In genomic region chr3:190001426-190001825, GRCh38 we compare ENCODE assay signal across 23 cellular contexts.
A peak's percentile ranks its signal among the peaks of the same experiment; 100 is the strongest.
DNase-seq lines count a peak whose midpoint lies in the region; ATAC-seq, FAIRE-seq and TF ChIP-seq lines count a peak whose summit lies in the region.
"Had no signal": no experiment of that assay in that cellular context is flagged by ENCODE, and none has a peak within 500 bp of the region (broad histone marks: within the 10 kb centered on the region; RNA-seq: fewer than 3 reads in every experiment).

No MANE protein-coding gene starts in this region.

- H2AK5ac ChIP-seq in H1 (ENCODE audit: low read depth, low read length) = no peak overlapping the region

- 39 to 100% methylated on average over 1 to 3 of the region's 3 CpGs for WGBS in H1 (ENCODE audit: extremely low coverage in 1 of 2, insufficient coverage in 1 of 2, insufficient read length in 1 of 2, insufficient replicate concordance in 2 of 2, low coverage in 1 of 2, low lambda C conversion rate in 2 of 2, missing lambda C conversion rate in 1 of 2), 2 experiments

- H3K27me3 ChIP-seq in H1 (replicated peaks in 1 of 4; ENCODE audit: control insufficient read depth in 3 of 4, extremely low read depth in 1 of 4, insufficient read depth in 3 of 4, low read length in 3 of 4) (no peaks in the 10 kb centered on the region), osteoblast (ENCODE audit: insufficient read depth, low read length) (no peaks in the 10 kb centered on the region)
- H3K27me3 ChIP-seq: BLaER1 treated with 17β-estradiol and CSF1 and Interleukin-3, amounts not matched to agents 10 nM and 100 nM; spleen had no signal

- no peak overlapping the region for H3K23ac ChIP-seq in H1 (ENCODE audit: insufficient read length)

- H3K4me2 ChIP-seq in H1 (ENCODE audit: insufficient read depth in 1 of 2, low read depth in 2 of 2, low read length in 2 of 2) = no peak overlapping the region
- H3K4me2 ChIP-seq in osteoblast (ENCODE audit: insufficient read depth, low read length) = peak overlapping the region; percentile 39
- H3K4me2 ChIP-seq: BLaER1 treated with 17β-estradiol and CSF1 and Interleukin-3, amounts not matched to agents 10 nM and 100 nM had no signal

- DNase-seq in NCI-H2171 treated with DMSO at 0.1 percent for 48 hours (lab: John Stamatoyannopoulos, UW) (peak; percentile 15), NCI-H2171 (lab: John Stamatoyannopoulos, UW) (no peak), NCI-H69 (lab: John Stamatoyannopoulos, UW) (peak; percentile 8), H1 (ENCODE audit: low read depth in 1 of 2, low spot score in 2 of 2) (no peak), osteoblast (ENCODE audit: insufficient read length, low spot score, missing footprints) (no peak)
- DNase-seq in T-helper 2 cell treated with Interferon-gamma antibody and Interleukin-4, amounts not matched to agents 5 μg/mL and 100 μg/mL, for 36 hours (ENCODE audit: low spot score) = no peak
- DNase-seq: activated CD4-positive, alpha-beta memory T cell treated with anti-CD3 and anti-CD28 coated beads, Interleukin-2, amount 10 ng/mL, durations not matched to agents 7 days and 5 days; activated T-cell treated with anti-CD3 and anti-CD28 coated beads, Interleukin-2, amount 50 U/mL, for 48 hours; H7; mammary epithelial cell; natural killer cell; NCI-H1694 treated with DMSO at 0.1 percent for 48 hours; psoas muscle; Right ventricle myocardium superior; spleen; T-helper 1 cell had no signal

- H3K56ac ChIP-seq in H1 (replicated peaks; ENCODE audit: insufficient read length, low read depth, low read length) = no peak overlapping the region

- H3K27me3 Mint-ChIP-seq in stimulated activated memory B cell treated with anti-CD40 and anti-IgM and Interleukin-4, amounts not matched to agents 10 μg/mL and 1 μg/mL and 100 μg/mL, for 72 hours = no peaks in the 10 kb centered on the region
- H3K27me3 Mint-ChIP-seq in T-helper 2 cell treated with Interferon-gamma antibody and Interleukin-4, amounts not matched to agents 5 μg/mL and 100 μg/mL, for 36 hours (ENCODE audit: low read depth) = peaks cover 13% of the 10 kb centered on the region
- H3K27me3 Mint-ChIP-seq: brain had no signal

- no peak overlapping the region for H2BK20ac ChIP-seq in H1 (ENCODE audit: low read length)

- H3K4ac ChIP-seq in H1 (replicated peaks; ENCODE audit: insufficient read length, low read depth, low read length) = no peak overlapping the region

- no peak overlapping the region for H3K4me3 Mint-ChIP-seq in stimulated activated memory B cell treated with anti-CD40 and anti-IgM and Interleukin-4, amounts not matched to agents 10 μg/mL and 1 μg/mL and 100 μg/mL, for 72 hours
- H3K4me3 Mint-ChIP-seq in T-helper 2 cell treated with Interferon-gamma antibody and Interleukin-4, amounts not matched to agents 5 μg/mL and 100 μg/mL, for 36 hours = no peak overlapping the region
- H3K4me3 Mint-ChIP-seq: activated CD4-positive, alpha-beta memory T cell treated with anti-CD3 and anti-CD28 coated beads, Interleukin-2, amount 10 ng/mL, durations not matched to agents 7 days and 5 days; brain; natural killer cell had no signal

- no peaks in the 10 kb centered on the region for H3K4me1 Mint-ChIP-seq in stimulated activated memory B cell treated with anti-CD40 and anti-IgM and Interleukin-4, amounts not matched to agents 10 μg/mL and 1 μg/mL and 100 μg/mL, for 72 hours
- no peaks in the 10 kb centered on the region for H3K4me1 Mint-ChIP-seq in T-helper 2 cell treated with Interferon-gamma antibody and Interleukin-4, amounts not matched to agents 5 μg/mL and 100 μg/mL, for 36 hours (ENCODE audit: low read depth)
- H3K4me1 Mint-ChIP-seq: activated CD4-positive, alpha-beta memory T cell treated with anti-CD3 and anti-CD28 coated beads, Interleukin-2, amount 10 ng/mL, durations not matched to agents 7 days and 5 days; natural killer cell had no signal

- H3K14ac ChIP-seq in H1 (ENCODE audit: insufficient read length) = no peak overlapping the region

- H3K23me2 ChIP-seq in H1 (ENCODE audit: low read depth, low read length) = no peaks in the 10 kb centered on the region

- no peak for TF ChIP-seq POLR2A in H1 (IDR thresholded peaks at IDR 0.05; ENCODE audit: control extremely low read depth in 1 of 2, low read depth in 2 of 2, low read length in 2 of 2)

- H3K36me3 Mint-ChIP-seq in stimulated activated memory B cell treated with anti-CD40 and anti-IgM and Interleukin-4, amounts not matched to agents 10 μg/mL and 1 μg/mL and 100 μg/mL, for 72 hours = no peaks in the 10 kb centered on the region
- H3K36me3 Mint-ChIP-seq in T-helper 2 cell treated with Interferon-gamma antibody and Interleukin-4, amounts not matched to agents 5 μg/mL and 100 μg/mL, for 36 hours (ENCODE audit: low read depth) = no peaks in the 10 kb centered on the region
- H3K36me3 Mint-ChIP-seq: activated naive CD4-positive, alpha-beta T cell treated with anti-CD3 and anti-CD28 coated beads, Interleukin-2, amount 50 U/mL, for 72 hours; brain; natural killer cell had no signal

- no peaks in the 10 kb centered on the region for H3K9me3 ChIP-seq in H1 (ENCODE audit: insufficient read depth in 2 of 2, low read depth in 1 of 2, low read length in 1 of 2)
- no peaks in the 10 kb centered on the region for H3K9me3 ChIP-seq in osteoblast (ENCODE audit: low read depth, low read length)
- H3K9me3 ChIP-seq: BLaER1 treated with 17β-estradiol and CSF1 and Interleukin-3, amounts not matched to agents 10 nM and 100 nM; psoas muscle; spleen had no signal

- H3K4me3 ChIP-seq in H1 (ENCODE audit: extremely low read depth in 1 of 4, insufficient read depth in 2 of 4, low read depth in 3 of 4, low read length in 4 of 4) (no peak overlapping the region), osteoblast (ENCODE audit: insufficient read depth, low read length) (no peak overlapping the region)
- H3K4me3 ChIP-seq: BLaER1 treated with 17β-estradiol and CSF1 and Interleukin-3, amounts not matched to agents 10 nM and 100 nM had no signal

- H2BK15ac ChIP-seq in H1 (ENCODE audit: low read length) = no peak overlapping the region

- H3K4me1 ChIP-seq in H1 (replicated peaks in 1 of 4; ENCODE audit: control insufficient read depth in 3 of 4, insufficient read depth in 4 of 4, low read length in 3 of 4) (peaks cover 0 to 6% (median 0%) of the 10 kb centered on the region in 4 experiments; a peak in 3 of 7 replicates), osteoblast (ENCODE audit: insufficient read depth, low read length) (peaks cover 39% of the 10 kb centered on the region)
- H3K4me1 ChIP-seq: BLaER1 treated with 17β-estradiol and CSF1 and Interleukin-3, amounts not matched to agents 10 nM and 100 nM; psoas muscle had no signal

- no peaks in the 10 kb centered on the region for H3K79me1 ChIP-seq in H1 (ENCODE audit: low read depth, low read length)

- CTCF ChIA-PET in H1 (lab: Charles Lee; ENCODE audit: partially characterized antibody) = interaction anchor here (1.0 to 2.3 kb wide), 4 partner anchors 8 to 39 kb away, joined by 3 to 6 read pairs (median 4); no protein-coding TSS in a partner anchor

- no peak for TF ChIP-seq EP300 in H1 (IDR thresholded peaks at IDR 0.05; ENCODE audit: borderline replicate concordance in 1 of 2, low read depth in 2 of 2, low read length in 2 of 2)

- H4K5ac ChIP-seq in H1 (ENCODE audit: insufficient read length, low read depth, low read length) = peak overlapping the region; percentile 93

- H2AFZ ChIP-seq in H1 (ENCODE audit: low read length) (no peak overlapping the region), osteoblast (ENCODE audit: low read length) (peak overlapping the region; percentile 43)

- TF ChIP-seq RAD21 in H1 (IDR thresholded peaks at IDR 0.05 in 1 of 2, conservative IDR thresholded peaks at IDR 0.05 in 1 of 2; ENCODE audit: low read depth in 2 of 2, low read length in 2 of 2) = no peak

- no peak overlapping the region for H4K91ac ChIP-seq in H1 (replicated peaks; ENCODE audit: insufficient read length, low read length)

- H4K20me1 ChIP-seq in H1 (replicated peaks in 1 of 2; ENCODE audit: control insufficient read depth in 1 of 2, insufficient read depth in 2 of 2, low read length in 2 of 2) (no peaks in the 10 kb centered on the region), osteoblast (ENCODE audit: insufficient read depth, low read length) (no peaks in the 10 kb centered on the region)
- H4K20me1 ChIP-seq: BLaER1 treated with 17β-estradiol and CSF1 and Interleukin-3, amounts not matched to agents 10 nM and 100 nM had no signal

- H3K9ac ChIP-seq in H1 (replicated peaks in 1 of 4; ENCODE audit: extremely low read depth in 1 of 4, low read depth in 3 of 4, low read length in 3 of 4) = no peak overlapping the region
- H3K9ac ChIP-seq: BLaER1 treated with 17β-estradiol and CSF1 and Interleukin-3, amounts not matched to agents 10 nM and 100 nM had no signal

- TF ChIP-seq CTCF in H1 (IDR thresholded peaks at IDR 0.05; ENCODE audit: control extremely low read depth in 1 of 3, insufficient read depth in 1 of 3, low read depth in 1 of 3, low read length in 3 of 3) = no peak
- no peak for TF ChIP-seq CTCF in osteoblast (IDR thresholded peaks at IDR 0.05; ENCODE audit: extremely low read depth, low read depth, low read length)

- H3K79me2 ChIP-seq in H1 (ENCODE audit: control insufficient read depth in 1 of 2, insufficient read depth in 2 of 2, low read length in 2 of 2) (peaks cover 0 to 26% of the 10 kb centered on the region in 2 experiments; a peak in 2 of 4 replicates), osteoblast (ENCODE audit: insufficient read depth, low read length) (no peaks in the 10 kb centered on the region)

- ATAC-seq in stimulated activated memory B cell treated with anti-CD40 and anti-IgM and Interleukin-4, amounts not matched to agents 10 μg/mL and 1 μg/mL and 100 μg/mL, for 72 hours = no peak
- ATAC-seq in HG02973 (IDR thresholded peaks at IDR 0.05; ENCODE audit: unreplicated experiment) = no peak
- ATAC-seq: activated naive CD4-positive, alpha-beta T cell treated with anti-CD3 and anti-CD28 coated beads, Interleukin-2, amount 50 U/mL, for 72 hours; natural killer cell; psoas muscle had no signal

- H3K18ac ChIP-seq in H1 (ENCODE audit: extremely low read depth, low read length) = no peak overlapping the region

- H3K27ac Mint-ChIP-seq in stimulated activated memory B cell treated with anti-CD40 and anti-IgM and Interleukin-4, amounts not matched to agents 10 μg/mL and 1 μg/mL and 100 μg/mL, for 72 hours = no peak overlapping the region
- H3K27ac Mint-ChIP-seq in T-helper 2 cell treated with Interferon-gamma antibody and Interleukin-4, amounts not matched to agents 5 μg/mL and 100 μg/mL, for 36 hours = no peak overlapping the region
- H3K27ac Mint-ChIP-seq: activated CD4-positive, alpha-beta memory T cell treated with anti-CD3 and anti-CD28 coated beads, Interleukin-2, amount 10 ng/mL, durations not matched to agents 7 days and 5 days; activated naive CD4-positive, alpha-beta T cell treated with anti-CD3 and anti-CD28 coated beads, Interleukin-2, amount 50 U/mL, for 72 hours; brain; natural killer cell had no signal

- POLR2A ChIA-PET in H1 (lab: Charles Lee; ENCODE audit: partially characterized antibody) = no interaction called here

- H4K8ac ChIP-seq in H1 (ENCODE audit: extremely low read depth, insufficient read depth, low read length) = no peak overlapping the region

- no peak overlapping the region for H2BK12ac ChIP-seq in H1 (ENCODE audit: low read depth, low read length)

- H2BK5ac ChIP-seq in H1 (ENCODE audit: low read depth, low read length) = no peak overlapping the region

- no peak overlapping the region for H3K27ac ChIP-seq in H1 (ENCODE audit: low read depth, low read length)
- H3K27ac ChIP-seq in osteoblast (ENCODE audit: low read depth, low read length) = peak overlapping the region; percentile 4
- H3K27ac ChIP-seq: 22Rv1; BLaER1 treated with 17β-estradiol and CSF1 and Interleukin-3, amounts not matched to agents 10 nM and 100 nM; psoas muscle had no signal

- FAIRE-seq in H1 (lab: Jason Lieb, UNC) = no peak
- FAIRE-seq: urothelium cell line had no signal

- H2BK120ac ChIP-seq in H1 (replicated peaks; ENCODE audit: low read depth, low read length) = no peak overlapping the region

- H3K36me3 ChIP-seq in H1 (ENCODE audit: control insufficient read depth in 2 of 4, insufficient read depth in 4 of 4, low read length in 3 of 4) = no peaks in the 10 kb centered on the region
- H3K36me3 ChIP-seq in osteoblast (ENCODE audit: insufficient read depth, low read length) = no peaks in the 10 kb centered on the region
- H3K36me3 ChIP-seq: BLaER1 treated with 17β-estradiol and CSF1 and Interleukin-3, amounts not matched to agents 10 nM and 100 nM; spleen had no signal

- H3K9me3 Mint-ChIP-seq in stimulated activated memory B cell treated with anti-CD40 and anti-IgM and Interleukin-4, amounts not matched to agents 10 μg/mL and 1 μg/mL and 100 μg/mL, for 72 hours = no peaks in the 10 kb centered on the region
- H3K9me3 Mint-ChIP-seq in T-helper 2 cell treated with Interferon-gamma antibody and Interleukin-4, amounts not matched to agents 5 μg/mL and 100 μg/mL, for 36 hours = no peaks in the 10 kb centered on the region
- H3K9me3 Mint-ChIP-seq: activated CD4-positive, alpha-beta memory T cell treated with anti-CD3 and anti-CD28 coated beads, Interleukin-2, amount 10 ng/mL, durations not matched to agents 7 days and 5 days; activated naive CD4-positive, alpha-beta T cell treated with anti-CD3 and anti-CD28 coated beads, Interleukin-2, amount 50 U/mL, for 72 hours; brain had no signal

Comparison
In these comparisons a context has a peak if more than half of its experiments do, and no peak if none do; other contexts are left out.
1. DNase-seq: peak in NCI-H2171 treated with DMSO at 0.1 percent for 48 hours (single experiment) and NCI-H69 (single experiment); none in NCI-H2171 (single experiment), H1 (0 of 2), osteoblast (single experiment) and T-helper 2 cell treated with Interferon-gamma antibody and Interleukin-4, amounts not matched to agents 5 μg/mL and 100 μg/mL, for 36 hours (single experiment).